Comparison of ENCODE assay signal across 8 cellular contexts in the genomic region with DNA sequence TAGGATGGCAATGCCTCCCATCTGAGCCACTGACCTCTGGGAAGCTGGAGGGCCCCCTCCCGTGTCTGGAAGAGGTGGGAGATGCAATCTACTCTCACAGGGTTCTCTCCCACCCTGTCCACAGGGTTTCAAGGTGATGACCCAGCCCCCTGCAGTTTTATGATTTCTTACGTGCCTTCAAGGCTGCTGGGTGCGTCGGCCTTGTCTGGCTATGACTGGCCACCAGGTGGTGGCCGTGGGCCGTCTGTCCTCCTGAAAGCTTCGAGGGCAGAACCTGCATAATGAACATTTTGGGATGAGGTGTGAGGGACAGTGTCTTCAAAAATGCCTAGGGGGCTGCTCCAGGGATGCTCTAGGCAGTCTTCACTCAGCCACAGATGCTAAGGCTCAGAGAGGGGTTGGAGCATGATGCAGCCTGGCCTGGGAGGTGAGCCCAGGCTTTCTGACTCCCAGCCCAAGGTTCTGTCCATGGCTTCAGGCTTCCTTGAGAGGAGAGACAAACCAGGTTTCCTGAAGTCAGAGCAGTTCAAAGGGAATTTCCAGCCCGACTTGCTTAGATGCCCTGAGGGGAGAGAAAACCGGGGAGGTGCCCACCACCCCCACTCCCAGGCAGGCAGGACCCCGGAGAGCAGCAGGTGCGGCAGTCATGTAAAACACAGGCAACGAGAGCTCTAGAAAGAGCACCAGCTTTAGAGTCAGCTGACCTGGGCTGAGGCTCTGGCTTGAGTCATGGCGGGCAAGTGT. TPM values are rescaled to one million over a fixed set of nuclear protein-coding genes. Genes with fewer than 3 reads are reported as not detected.
DNase-seq lines count a peak whose midpoint lies in the region; ATAC-seq and FAIRE-seq lines count a peak whose summit lies in the region.

No MANE protein-coding gene starts in this region.

- no peaks in the 10 kb centered on the region for H3K27me3 ChIP-seq in right cardiac atrium (ENCODE audit: control insufficient read depth, insufficient read depth)

- H3K27ac Mint-ChIP-seq in T-helper 2 cell treated with Interferon-gamma antibody and Interleukin-4, amounts not matched to agents 5 μg/mL and 100 μg/mL, for 36 hours = peak overlapping the region; percentile 41
- peak overlapping the region; percentile 36 for H3K27ac Mint-ChIP-seq in activated CD8-positive, alpha-beta T cell treated with anti-CD3 and anti-CD28 coated beads, Interleukin-2, amount 10 ng/mL, durations not matched to agents 7 days and 5 days
- H3K27ac Mint-ChIP-seq in stimulated activated memory B cell treated with anti-CD40 and anti-IgM and Interleukin-4, amounts not matched to agents 10 μg/mL and 1 μg/mL and 100 μg/mL, for 72 hours = peak overlapping the region; percentile 88

- 39% methylated on average over 13 of the region's 13 CpGs for WGBS in right cardiac atrium

- H3K27ac ChIP-seq in right cardiac atrium (ENCODE audit: low read length) = no peak overlapping the region

- H3K4me3 Mint-ChIP-seq in T-helper 2 cell treated with Interferon-gamma antibody and Interleukin-4, amounts not matched to agents 5 μg/mL and 100 μg/mL, for 36 hours = no peak overlapping the region
- no peak overlapping the region for H3K4me3 Mint-ChIP-seq in activated CD8-positive, alpha-beta T cell treated with anti-CD3 and anti-CD28 coated beads, Interleukin-2, amount 10 ng/mL, durations not matched to agents 7 days and 5 days
- H3K4me3 Mint-ChIP-seq in stimulated activated memory B cell treated with anti-CD40 and anti-IgM and Interleukin-4, amounts not matched to agents 10 μg/mL and 1 μg/mL and 100 μg/mL, for 72 hours = peak overlapping the region; percentile 34

- H3K4me3 ChIP-seq in right cardiac atrium (ENCODE audit: low read length) = no peak overlapping the region

- CTCF ChIA-PET in activated CD8-positive, alpha-beta T cell treated with anti-CD3 and anti-CD28 coated beads, Interleukin-2, amount 10 ng/mL, durations not matched to agents 7 days and 5 days (lab: Charles Lee) = interaction anchor here (1.4 to 1.6 kb wide), 2 partner anchors 30 to 247 kb away, joined by 4 read pairs; no protein-coding TSS in a partner anchor

- H3K4me1 ChIP-seq in right cardiac atrium (ENCODE audit: control insufficient read depth, insufficient read depth, low read length) = no peaks in the 10 kb centered on the region

- no peak for ATAC-seq in activated CD8-positive, alpha-beta T cell treated with anti-CD3 and anti-CD28 coated beads, Interleukin-2, amount 10 ng/mL, durations not matched to agents 7 days and 5 days
- ATAC-seq in right cardiac atrium (peak; percentile 37 to 63), HG03175 (IDR thresholded peaks at IDR 0.05; ENCODE audit: unreplicated experiment) (no peak)
- peak; percentile 25 for ATAC-seq in stimulated activated memory B cell treated with anti-CD40 and anti-IgM and Interleukin-4, amounts not matched to agents 10 μg/mL and 1 μg/mL and 100 μg/mL, for 72 hours

- no peak for DNase-seq in T-helper 2 cell treated with Interferon-gamma antibody and Interleukin-4, amounts not matched to agents 5 μg/mL and 100 μg/mL, for 36 hours (ENCODE audit: low spot score)
- DNase-seq in T-helper 2 cell (no peak), HTR-8/SVneo (ENCODE audit: insufficient read length, low spot score) (peak; percentile 68), right cardiac atrium (no peak)
- no peak for DNase-seq in activated CD8-positive, alpha-beta T cell treated with anti-CD3 and anti-CD28 coated beads, Interleukin-2, amount 10 ng/mL, durations not matched to agents 7 days and 5 days
- no peak for DNase-seq in stimulated activated CD4-positive, alpha-beta T cell treated with anti-CD3 and anti-CD28 coated beads, Interleukin-2, amount 100 ng/mL, for 48 hours

- H3K9me3 Mint-ChIP-seq in T-helper 2 cell treated with Interferon-gamma antibody and Interleukin-4, amounts not matched to agents 5 μg/mL and 100 μg/mL, for 36 hours = no peaks in the 10 kb centered on the region
- no peaks in the 10 kb centered on the region for H3K9me3 Mint-ChIP-seq in activated CD8-positive, alpha-beta T cell treated with anti-CD3 and anti-CD28 coated beads, Interleukin-2, amount 10 ng/mL, durations not matched to agents 7 days and 5 days (ENCODE audit: insufficient read depth)
- H3K9me3 Mint-ChIP-seq in stimulated activated memory B cell treated with anti-CD40 and anti-IgM and Interleukin-4, amounts not matched to agents 10 μg/mL and 1 μg/mL and 100 μg/mL, for 72 hours = no peaks in the 10 kb centered on the region

- peak; percentile 9 for FAIRE-seq in HTR-8/SVneo (lab: Jason Lieb, UNC)

- intact Hi-C loops in right cardiac atrium (cut with DNase I) = loop anchor here (1.0 to 10.0 kb wide), 4 partner anchors 167 to 177 kb away; no protein-coding TSS in a partner anchor

- no peaks in the 10 kb centered on the region for H3K9me3 ChIP-seq in right cardiac atrium (ENCODE audit: control insufficient read depth, low read length)

- no peaks in the 10 kb centered on the region for H3K27me3 Mint-ChIP-seq in T-helper 2 cell treated with Interferon-gamma antibody and Interleukin-4, amounts not matched to agents 5 μg/mL and 100 μg/mL, for 36 hours (ENCODE audit: low read depth)
- no peaks in the 10 kb centered on the region for H3K27me3 Mint-ChIP-seq in activated CD8-positive, alpha-beta T cell treated with anti-CD3 and anti-CD28 coated beads, Interleukin-2, amount 10 ng/mL, durations not matched to agents 7 days and 5 days (ENCODE audit: low read depth)
- H3K27me3 Mint-ChIP-seq in stimulated activated memory B cell treated with anti-CD40 and anti-IgM and Interleukin-4, amounts not matched to agents 10 μg/mL and 1 μg/mL and 100 μg/mL, for 72 hours = no peaks in the 10 kb centered on the region

- H3K4me1 Mint-ChIP-seq in T-helper 2 cell treated with Interferon-gamma antibody and Interleukin-4, amounts not matched to agents 5 μg/mL and 100 μg/mL, for 36 hours (ENCODE audit: low read depth) = peaks cover 1% of the 10 kb centered on the region
- peaks cover 22% of the 10 kb centered on the region for H3K4me1 Mint-ChIP-seq in activated CD8-positive, alpha-beta T cell treated with anti-CD3 and anti-CD28 coated beads, Interleukin-2, amount 10 ng/mL, durations not matched to agents 7 days and 5 days (ENCODE audit: low read depth)
- H3K4me1 Mint-ChIP-seq in stimulated activated memory B cell treated with anti-CD40 and anti-IgM and Interleukin-4, amounts not matched to agents 10 μg/mL and 1 μg/mL and 100 μg/mL, for 72 hours = peaks cover 74% of the 10 kb centered on the region

- no peaks in the 10 kb centered on the region for H3K36me3 Mint-ChIP-seq in T-helper 2 cell treated with Interferon-gamma antibody and Interleukin-4, amounts not matched to agents 5 μg/mL and 100 μg/mL, for 36 hours (ENCODE audit: low read depth)
- peaks cover 18% of the 10 kb centered on the region for H3K36me3 Mint-ChIP-seq in activated CD8-positive, alpha-beta T cell treated with anti-CD3 and anti-CD28 coated beads, Interleukin-2, amount 10 ng/mL, durations not matched to agents 7 days and 5 days (ENCODE audit: low read depth)
- H3K36me3 Mint-ChIP-seq in stimulated activated memory B cell treated with anti-CD40 and anti-IgM and Interleukin-4, amounts not matched to agents 10 μg/mL and 1 μg/mL and 100 μg/mL, for 72 hours = peaks cover 20% of the 10 kb centered on the region

- POLR2A ChIA-PET in activated CD8-positive, alpha-beta T cell treated with anti-CD3 and anti-CD28 coated beads, Interleukin-2, amount 10 ng/mL, durations not matched to agents 7 days and 5 days (lab: Charles Lee) = interaction anchor here (1.6 kb wide), 1 partner anchor 8 kb away, joined by 4 read pairs; no protein-coding TSS in a partner anchor

RNA-seq across cellular contexts. Expression of a gene that starts 18.7 kb away (rescaled TPM):
- total RNA-seq in activated CD8-positive, alpha-beta T cell treated with anti-CD3 and anti-CD28 coated beads, Interleukin-2, amount 10 ng/mL, durations not matched to agents 7 days and 5 days = 100 to 1,000 TPM; 141 to 151 TPM
- total RNA-seq in right cardiac atrium = 1 to 10 TPM; 3.4 to 5.8 (median 4.7) TPM
- polyA plus RNA-seq in right cardiac atrium = 5.3 TPM

RNA-seq across cellular contexts. Expression of a gene that starts 36.4 kb away (rescaled TPM):
- total RNA-seq in activated CD8-positive, alpha-beta T cell treated with anti-CD3 and anti-CD28 coated beads, Interleukin-2, amount 10 ng/mL, durations not matched to agents 7 days and 5 days = 10 to 100 TPM; 52.6 to 53.2 TPM
- 1 to 10 TPM; 4.0 to 9.5 (median 6.9) TPM for total RNA-seq in right cardiac atrium
- 4.1 TPM for polyA plus RNA-seq in right cardiac atrium

Comparison
In these comparisons a context has a peak if more than half of its experiments do, and no peak if none do; other contexts are left out.
1. H3K27ac Mint-ChIP-seq: peak in every context shown above with its lines; median percentile 88 in stimulated activated memory B cell treated with anti-CD40 and anti-IgM and Interleukin-4, amounts not matched to agents 10 μg/mL and 1 μg/mL and 100 μg/mL, for 72 hours; 41 in T-helper 2 cell treated with Interferon-gamma antibody and Interleukin-4, amounts not matched to agents 5 μg/mL and 100 μg/mL, for 36 hours; 36 in activated CD8-positive, alpha-beta T cell treated with anti-CD3 and anti-CD28 coated beads, Interleukin-2, amount 10 ng/mL, durations not matched to agents 7 days and 5 days.
2. ATAC-seq: peak in right cardiac atrium (2 of 2) and stimulated activated memory B cell treated with anti-CD40 and anti-IgM and Interleukin-4, amounts not matched to agents 10 μg/mL and 1 μg/mL and 100 μg/mL, for 72 hours (single experiment); none in activated CD8-positive, alpha-beta T cell treated with anti-CD3 and anti-CD28 coated beads, Interleukin-2, amount 10 ng/mL, durations not matched to agents 7 days and 5 days (single experiment) and HG03175 (single experiment).
3. RNA of a gene that starts 18.7 kb away (total RNA-seq): 141 to 151 TPM in activated CD8-positive, alpha-beta T cell treated with anti-CD3 and anti-CD28 coated beads, Interleukin-2, amount 10 ng/mL, durations not matched to agents 7 days and 5 days; 3.4 to 5.8 TPM in right cardiac atrium; every median in the first group is over 10 times any median in the second.
4. RNA of a gene that starts 36.4 kb away (total RNA-seq): 52.6 to 53.2 TPM in activated CD8-positive, alpha-beta T cell treated with anti-CD3 and anti-CD28 coated beads, Interleukin-2, amount 10 ng/mL, durations not matched to agents 7 days and 5 days; 4.0 to 9.5 TPM in right cardiac atrium; every median in the first group is over 4 times any median in the second.